ENCODE assay signal across 10 cellular contexts in the genomic region with DNA sequence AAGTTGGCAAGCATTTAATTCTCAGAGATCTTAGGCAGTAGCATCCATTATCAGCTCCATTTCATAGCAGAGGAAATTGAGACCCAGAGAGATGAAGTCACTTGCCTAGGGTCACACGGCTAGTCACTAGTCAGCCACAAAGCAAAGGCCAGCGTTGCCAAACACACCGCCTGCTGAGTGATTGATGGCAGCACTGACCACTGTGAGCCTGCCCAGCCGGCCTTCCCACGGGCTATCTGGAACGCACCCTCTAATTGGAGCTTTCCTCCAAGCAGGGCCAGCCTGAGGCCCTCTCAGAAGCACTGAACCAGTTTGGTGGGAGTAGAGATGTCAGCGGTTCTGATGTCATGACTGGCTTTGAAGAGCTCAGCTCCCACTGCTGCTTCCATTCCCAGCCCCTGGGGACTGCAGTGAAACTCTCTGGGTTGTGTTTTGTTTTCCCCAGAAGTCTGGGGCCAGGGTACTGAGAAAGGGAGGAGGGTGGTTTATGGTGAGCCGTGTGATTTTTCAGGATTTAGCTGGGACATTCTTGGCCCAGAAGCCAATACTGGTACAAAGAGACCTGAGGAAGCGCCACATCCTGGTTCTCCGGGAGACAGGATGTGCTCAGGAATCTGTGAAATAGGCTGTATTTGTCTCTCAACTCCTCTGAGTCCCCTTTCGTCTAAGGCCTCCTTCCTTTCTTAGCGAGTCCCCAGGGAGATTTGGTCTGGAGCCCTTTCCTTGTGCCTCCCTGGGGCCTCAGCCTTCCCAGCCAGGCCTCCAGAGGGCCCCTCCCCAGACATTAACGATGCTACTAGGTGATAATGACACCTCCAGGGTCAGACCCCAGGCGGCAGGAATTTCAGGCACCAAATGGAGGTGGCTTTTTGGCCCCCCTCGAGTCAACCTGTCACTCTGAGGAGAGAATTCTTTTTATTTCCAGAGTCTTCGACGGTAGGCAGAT. TPM values are rescaled to one million over a fixed set of nuclear protein-coding genes. Genes with fewer than 3 reads are reported as not detected.
A peak's percentile ranks its signal among the peaks of the same experiment; 100 is the strongest.
DNase-seq lines count a peak whose midpoint lies in the region; ATAC-seq, FAIRE-seq and TF ChIP-seq lines count a peak whose summit lies in the region.
"Had no signal": no experiment of that assay in that cellular context is flagged by ENCODE, and none has a peak within 500 bp of the region (broad histone marks: within the 10 kb centered on the region; RNA-seq: fewer than 3 reads in every experiment).

No MANE protein-coding gene starts in this region.

- H3K36me3 ChIP-seq in iPS DF 6.9 (ENCODE audit: control insufficient read depth, insufficient read depth, low read length) = no peaks in the 10 kb centered on the region

- H3K9me3 Mint-ChIP-seq in brain = no peaks in the 10 kb centered on the region
- H3K9me3 Mint-ChIP-seq: stimulated activated naive CD8-positive, alpha-beta T cell treated with anti-CD3 and anti-CD28 coated beads, Interleukin-15, Interleukin-2, amounts not matched to agents 100 ng/mL and 50 ng/mL, for 24 hours had no signal

- H3K36me3 Mint-ChIP-seq in brain = no peaks in the 10 kb centered on the region

- TF ChIP-seq CTCF in brain (conservative IDR thresholded peaks at IDR 0.05) = no peak

- H3K27ac ChIP-seq in iPS DF 6.9 (ENCODE audit: low read length) = no peak overlapping the region

- H3K4me3 ChIP-seq in iPS DF 6.9 (ENCODE audit: low read length) = no peak overlapping the region

- WGBS in iPS DF 6.9 (ENCODE audit: insufficient coverage, insufficient read length) = no CpG with 5 or more reads among the region's 17 CpGs

- no peak overlapping the region for H3K4me3 Mint-ChIP-seq in brain
- H3K4me3 Mint-ChIP-seq: stimulated activated naive CD8-positive, alpha-beta T cell treated with anti-CD3 and anti-CD28 coated beads, Interleukin-15, Interleukin-2, amounts not matched to agents 100 ng/mL and 50 ng/mL, for 24 hours had no signal

- peaks cover 32% of the 10 kb centered on the region for H3K4me1 Mint-ChIP-seq in brain

- no peaks in the 10 kb centered on the region for H3K27me3 ChIP-seq in iPS DF 6.9 (ENCODE audit: control insufficient read depth, insufficient read depth, low read length)

- no peak for TF ChIP-seq POLR2A in H54 (IDR thresholded peaks at IDR 0.05; ENCODE audit: low read depth, low read length)

- no peaks in the 10 kb centered on the region for H3K9me3 ChIP-seq in iPS DF 6.9 (ENCODE audit: control insufficient read depth, insufficient read depth, low read length)

- 0 out of 2 replicates have a peak, but pooled peaks cover 2% of the 10 kb centered on the region for H3K4me1 ChIP-seq in iPS DF 6.9 (ENCODE audit: control insufficient read depth, insufficient read depth, low read length)

- peak; percentile 77 for DNase-seq in H54 (ENCODE audit: insufficient read length, low spot score)
- peak; percentile 47 for DNase-seq in iPS DF 6.9 (ENCODE audit: low read depth, low spot score)
- DNase-seq in retina = peak; percentile 81
- DNase-seq in DMS79 (lab: John Stamatoyannopoulos, UW) = no peak
- DNase-seq in T-helper 1 cell = no peak
- no peak for DNase-seq in dedifferentiated amniotic fluid mesenchymal stem cell (ENCODE audit: extremely low spot score)

- no peaks in the 10 kb centered on the region for H3K27me3 Mint-ChIP-seq in brain
- H3K27me3 Mint-ChIP-seq: stimulated activated naive CD8-positive, alpha-beta T cell treated with anti-CD3 and anti-CD28 coated beads, Interleukin-15, Interleukin-2, amounts not matched to agents 100 ng/mL and 50 ng/mL, for 24 hours had no signal

- peak overlapping the region in 3 of 5 experiments; percentile 25 to 93 (median 72) for H3K27ac Mint-ChIP-seq in brain
- H3K27ac Mint-ChIP-seq: stimulated activated naive CD8-positive, alpha-beta T cell treated with anti-CD3 and anti-CD28 coated beads, Interleukin-15, Interleukin-2, amounts not matched to agents 100 ng/mL and 50 ng/mL, for 24 hours had no signal

- ATAC-seq in HG03457 (IDR thresholded peaks at IDR 0.05; ENCODE audit: unreplicated experiment) = no peak

- FAIRE-seq in H54 (lab: Jason Lieb, UNC) = peak; percentile 65
- FAIRE-seq: D721Med had no signal

RNA-seq across cellular contexts. Expression of gene SPRY4, which starts 44.5 kb away (rescaled TPM):
- 5.3 TPM for polyA plus RNA-seq in brain (ENCODE audit: insufficient read depth, low read depth, low replicate concordance)

Comparison
In these comparisons a context has a peak if more than half of its experiments do, and no peak if none do; other contexts are left out.
1. DNase-seq: peak in H54 (single experiment), iPS DF 6.9 (single experiment) and retina (single experiment); none in DMS79 (single experiment), T-helper 1 cell (0 of 5) and dedifferentiated amniotic fluid mesenchymal stem cell (single experiment).